In the genomic region with DNA sequence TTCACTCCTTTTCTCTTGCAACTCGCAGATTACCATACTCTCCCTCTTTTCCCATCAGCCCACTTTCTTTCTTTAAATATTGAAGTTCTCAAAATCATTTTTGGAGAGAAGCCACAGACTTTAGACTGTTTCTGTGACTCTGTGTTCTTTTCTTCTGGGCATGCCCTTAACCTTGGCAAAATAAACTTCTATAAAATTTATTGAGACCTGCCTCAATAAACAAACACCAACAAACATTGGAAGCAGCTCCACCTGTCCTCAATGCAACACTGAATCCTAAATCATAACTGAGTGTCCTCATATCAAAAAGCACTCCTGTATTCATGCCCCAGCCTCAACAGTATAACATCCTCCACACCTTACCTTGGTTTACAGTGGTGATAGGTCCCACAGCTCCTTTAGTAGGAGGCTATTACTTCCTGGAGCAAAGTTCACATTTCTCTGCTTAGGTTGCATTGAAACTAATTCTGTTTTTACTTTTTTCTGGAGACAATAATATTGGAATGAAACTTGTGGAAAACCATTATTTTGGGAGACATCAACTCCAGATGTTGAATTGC, we compare ENCODE assay signal across 28 cellular contexts.
"Had no signal": no experiment of that assay in that cellular context is flagged by ENCODE, and none has a peak within 500 bp of the region (broad histone marks: within the 10 kb centered on the region; RNA-seq: fewer than 3 reads in every experiment).

No MANE protein-coding gene starts in this region.

- H3K27ac Mint-ChIP-seq: dendritic cell treated with granulocyte-macrophage colony-stimulating factor and Interleukin-4, amounts not matched to agents 40 ng/mL and 50 ng/mL, for 4 days; endodermal cell; mesothelial cell of epicardium; naive thymus-derived CD4-positive, alpha-beta T cell; nephron; neural progenitor cell; progenitor cell of endocrine pancreas; stimulated activated effector memory CD8-positive, alpha-beta T cell treated with anti-CD3 and anti-CD28 coated beads, Interleukin-12 subunit alpha, Interleukin-12 subunit beta, amount 100 ng/mL, for 72 hours; type B pancreatic cell had no signal

- H3K4me1 Mint-ChIP-seq: mesothelial cell of epicardium; naive thymus-derived CD4-positive, alpha-beta T cell; nephron; stimulated activated effector memory CD8-positive, alpha-beta T cell treated with anti-CD3 and anti-CD28 coated beads, Interleukin-12 subunit alpha, Interleukin-12 subunit beta, amount 100 ng/mL, for 72 hours had no signal

- H3K4me1 ChIP-seq: gastrocnemius medialis, left lung, neural progenitor cell, parathyroid adenoma, right lobe of liver, stomach, thyroid gland had no signal

- H3K27me3 ChIP-seq: gastrocnemius medialis, hepatocyte, left lung, neural progenitor cell, right lobe of liver, stomach, thyroid gland had no signal

- ATAC-seq: esophagus mucosa; gastrocnemius medialis; left lung; naive thymus-derived CD4-positive, alpha-beta T cell; right lobe of liver; stimulated activated effector memory CD8-positive, alpha-beta T cell treated with anti-CD3 and anti-CD28 coated beads, Interleukin-12 subunit alpha, Interleukin-12 subunit beta, amount 100 ng/mL, for 72 hours had no signal

- H3K9ac ChIP-seq: neural progenitor cell, parathyroid adenoma had no signal

- H3K9me3 Mint-ChIP-seq: type B pancreatic cell had no signal

- DNase-seq: effector CD8-positive, alpha-beta T cell; endodermal cell; foreskin fibroblast; gastrocnemius medialis; head of caudate nucleus; kidney; left lung; mesenchymal stem cell; naive thymus-derived CD4-positive, alpha-beta T cell; right lobe of liver; stimulated activated CD4-positive, alpha-beta T cell treated with anti-CD3 and anti-CD28 coated beads, Interleukin-12 subunit alpha, Interleukin-12 subunit beta, amount 100 ng/mL, for 4 hours; stimulated activated CD4-positive, alpha-beta T cell treated with anti-CD3 and anti-CD28 coated beads, Interleukin-1b, Interleukin-23, amount 100 ng/mL, for 48 hours; stimulated activated CD4-positive, alpha-beta T cell treated with anti-CD3 and anti-CD28 coated beads, Interleukin-4, amount 100 ng/mL, for 24 hours; stimulated activated naive CD4-positive, alpha-beta T cell treated with Interleukin-2 at 50 U/mL for 16 hours; stomach; thyroid gland had no signal

- H2AFZ ChIP-seq: hepatocyte, neural progenitor cell, parathyroid adenoma had no signal

- H3K27me3 Mint-ChIP-seq: dendritic cell treated with granulocyte-macrophage colony-stimulating factor and Interleukin-4, amounts not matched to agents 40 ng/mL and 50 ng/mL, for 4 days; naive thymus-derived CD4-positive, alpha-beta T cell; progenitor cell of endocrine pancreas; type B pancreatic cell had no signal

- H3K4me2 ChIP-seq: hepatocyte, neural progenitor cell, smooth muscle cell had no signal

- H3K4me3 ChIP-seq: gastrocnemius medialis, hepatocyte, left lung, neural progenitor cell, right lobe of liver, smooth muscle cell, stomach, thyroid gland had no signal

- H3K36me3 Mint-ChIP-seq: mesothelial cell of epicardium; naive thymus-derived CD4-positive, alpha-beta T cell; neural progenitor cell; stimulated activated effector memory CD8-positive, alpha-beta T cell treated with anti-CD3 and anti-CD28 coated beads, Interleukin-12 subunit alpha, Interleukin-12 subunit beta, amount 100 ng/mL, for 72 hours; type B pancreatic cell had no signal

- H3K79me2 ChIP-seq: hepatocyte, parathyroid adenoma had no signal

- H3K36me3 ChIP-seq: gastrocnemius medialis, left lung, neural progenitor cell, right lobe of liver, stomach, thyroid gland had no signal

- H3K9me3 ChIP-seq: gastrocnemius medialis, right lobe of liver, thyroid gland had no signal

- H3K27ac ChIP-seq: epithelial cell of prostate, gastrocnemius medialis, hepatocyte, left lung, neural progenitor cell, parathyroid adenoma, right lobe of liver, stomach, thyroid gland had no signal

- H3K4me3 Mint-ChIP-seq: dendritic cell treated with granulocyte-macrophage colony-stimulating factor and Interleukin-4, amounts not matched to agents 40 ng/mL and 50 ng/mL, for 4 days; endodermal cell; mesothelial cell of epicardium; naive thymus-derived CD4-positive, alpha-beta T cell; nephron; neural progenitor cell; stimulated activated effector memory CD8-positive, alpha-beta T cell treated with anti-CD3 and anti-CD28 coated beads, Interleukin-12 subunit alpha, Interleukin-12 subunit beta, amount 100 ng/mL, for 72 hours; type B pancreatic cell had no signal
